In the genomic region with DNA sequence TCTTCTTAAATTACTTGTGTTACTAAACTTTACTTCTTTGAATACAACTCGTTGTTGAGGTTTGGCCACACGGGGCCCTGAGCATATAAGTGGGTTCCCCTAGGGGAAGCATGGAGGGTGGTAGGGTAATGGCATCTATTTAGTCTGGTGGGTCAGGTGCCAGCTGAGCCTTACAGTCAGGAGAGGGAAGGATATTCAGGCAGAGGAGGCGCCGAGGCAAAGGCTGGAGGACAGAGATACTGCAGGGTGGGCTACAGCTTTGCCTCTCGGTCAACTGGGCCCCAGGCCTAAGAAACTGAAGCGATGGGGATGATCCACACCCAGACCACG, we compare ENCODE assay signal across 8 cellular contexts. TPM values are rescaled to one million over a fixed set of nuclear protein-coding genes. Genes with fewer than 3 reads are reported as not detected.
DNase-seq lines count a peak whose midpoint lies in the region; ATAC-seq lines count a peak whose summit lies in the region.

No MANE protein-coding gene starts in this region.

- H3K9ac ChIP-seq in muscle layer of colon (ENCODE audit: low read length), result no peak overlapping the region

- peaks cover 2 to 12% of the 10 kb centered on the region in 2 donors for H3K36me3 Mint-ChIP-seq in activated T-cell treated with anti-CD3 and anti-CD28 coated beads, Interleukin-2, amount 50 U/mL, for 72 hours (ENCODE audit: insufficient read depth in 2 of 2)
- no peaks in the 10 kb centered on the region for H3K36me3 Mint-ChIP-seq in IgD-negative memory B cell
- H3K36me3 Mint-ChIP-seq in central memory CD8-positive, alpha-beta T cell (ENCODE audit: insufficient read depth), result peaks cover 24% of the 10 kb centered on the region

- peak overlapping the region; percentile 97 to 98 for H3K4me3 Mint-ChIP-seq in activated T-cell treated with anti-CD3 and anti-CD28 coated beads, Interleukin-2, amount 50 U/mL, for 72 hours
- H3K4me3 Mint-ChIP-seq in IgD-negative memory B cell, result peak overlapping the region; percentile 92 to 100 (median 98)
- peak overlapping the region; percentile 93 for H3K4me3 Mint-ChIP-seq in central memory CD8-positive, alpha-beta T cell

- peaks cover 39% of the 10 kb centered on the region for H3K4me1 Mint-ChIP-seq in activated T-cell treated with anti-CD3 and anti-CD28 coated beads, Interleukin-2, amount 50 U/mL, for 72 hours (ENCODE audit: low read depth)
- peaks cover 25 to 32% (median 27%) of the 10 kb centered on the region in 3 donors for H3K4me1 Mint-ChIP-seq in IgD-negative memory B cell
- H3K4me1 Mint-ChIP-seq in central memory CD8-positive, alpha-beta T cell, result peaks cover 32% of the 10 kb centered on the region

- H3K27me3 ChIP-seq in muscle layer of colon (ENCODE audit: control insufficient read depth in 1 of 2, insufficient read depth in 2 of 2, low read length in 2 of 2), result no peaks in the 10 kb centered on the region

- H3K9me3 Mint-ChIP-seq in activated T-cell treated with anti-CD3 and anti-CD28 coated beads, Interleukin-2, amount 50 U/mL, for 72 hours, result no peaks in the 10 kb centered on the region
- H3K9me3 Mint-ChIP-seq in IgD-negative memory B cell, result no peaks in the 10 kb centered on the region
- no peaks in the 10 kb centered on the region for H3K9me3 Mint-ChIP-seq in central memory CD8-positive, alpha-beta T cell

- H3K27ac Mint-ChIP-seq in activated T-cell treated with anti-CD3 and anti-CD28 coated beads, Interleukin-2, amount 50 U/mL, for 72 hours, result peak overlapping the region; percentile 86
- peak overlapping the region; percentile 97 to 98 (median 97) for H3K27ac Mint-ChIP-seq in IgD-negative memory B cell
- H3K27ac Mint-ChIP-seq in central memory CD8-positive, alpha-beta T cell (ENCODE audit: low read depth), result peak overlapping the region; percentile 94

- no peaks in the 10 kb centered on the region for H3K27me3 Mint-ChIP-seq in activated T-cell treated with anti-CD3 and anti-CD28 coated beads, Interleukin-2, amount 50 U/mL, for 72 hours (ENCODE audit: low read depth)
- no peaks in the 10 kb centered on the region for H3K27me3 Mint-ChIP-seq in IgD-negative memory B cell
- H3K27me3 Mint-ChIP-seq in central memory CD8-positive, alpha-beta T cell, result no peaks in the 10 kb centered on the region

- ATAC-seq in activated T-cell treated with anti-CD3 and anti-CD28 coated beads, Interleukin-2, amount 50 U/mL, for 72 hours (replicated peaks in 1 of 2), result peak in 1 of 2 donors; percentile 44
- no peak for ATAC-seq in central memory CD8-positive, alpha-beta T cell (replicated peaks; ENCODE audit: extremely low read depth, poor library complexity, severe bottlenecking)
- no peak for ATAC-seq in HG03097 (IDR thresholded peaks at IDR 0.05; ENCODE audit: low FRiP score, unreplicated experiment)

- no peaks in the 10 kb centered on the region for H3K9me3 ChIP-seq in muscle layer of colon (ENCODE audit: low read length)

- peak overlapping the region; percentile 93 for H3K27ac ChIP-seq in muscle layer of colon (ENCODE audit: low read depth, low read length)

- H3K36me3 ChIP-seq in muscle layer of colon (ENCODE audit: insufficient read depth, low read length), result peaks cover 17% of the 10 kb centered on the region

- DNase-seq in activated T-cell treated with anti-CD3 and anti-CD28 coated beads, Interleukin-2, amount 50 U/mL, for 72 hours, result no peak
- DNase-seq in activated T-cell treated with anti-CD3 and anti-CD28 coated beads, Interleukin-2, amount 50 U/mL, for 48 hours, result no peak
- no peak for DNase-seq in central memory CD8-positive, alpha-beta T cell (ENCODE audit: low spot score in 2 of 2)
- DNase-seq in activated CD8-positive, alpha-beta memory T cell treated with anti-CD3 and anti-CD28 coated beads, Interleukin-2, amount 50 U/mL, for 4 hours, result no peak
- DNase-seq in NCI-H748 (lab: John Stamatoyannopoulos, UW; ENCODE audit: unreplicated experiment), result no peak

- peaks cover 28% of the 10 kb centered on the region for H3K4me1 ChIP-seq in muscle layer of colon (ENCODE audit: insufficient read depth, low read length)

- H3K4me3 ChIP-seq in muscle layer of colon (ENCODE audit: low read depth in 1 of 2, low read length in 2 of 2), result peak overlapping the region in 1 of 2 donors; percentile 76

RNA-seq across cellular contexts. Expression of a gene that starts 0.4 kb away (rescaled TPM):
- 10 to 100 TPM; 80.4 to 84.5 TPM for total RNA-seq in activated T-cell treated with anti-CD3 and anti-CD28 coated beads, Interleukin-2, amount 50 U/mL, for 72 hours
- polyA plus RNA-seq in IgD-negative memory B cell, result 144 TPM

RNA-seq across cellular contexts. Expression of a gene that starts 2.9 kb away (rescaled TPM):
- not detected for total RNA-seq in activated T-cell treated with anti-CD3 and anti-CD28 coated beads, Interleukin-2, amount 50 U/mL, for 72 hours
- not detected for polyA plus RNA-seq in IgD-negative memory B cell
